ENCODE assay signal across 16 cellular contexts in the genomic region with DNA sequence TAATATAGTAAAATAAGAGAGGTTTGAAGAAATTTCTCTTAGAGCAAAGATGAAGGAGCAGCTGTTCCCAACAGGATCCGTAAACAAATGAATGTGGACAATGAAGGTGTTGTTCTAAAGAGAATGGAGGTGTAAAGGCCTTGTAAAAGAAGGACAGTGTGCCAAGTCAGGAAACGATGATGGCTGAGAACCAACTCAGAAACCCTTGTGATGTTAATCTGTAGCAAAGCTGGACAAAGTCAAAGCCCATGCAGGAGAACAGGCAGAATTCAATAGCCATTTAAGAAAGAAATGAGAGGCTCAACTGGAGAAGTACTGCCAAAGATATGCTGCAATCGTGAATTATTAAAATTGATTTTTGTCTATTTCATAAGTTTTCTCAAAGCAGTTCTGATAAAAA.
DNase-seq lines count a peak whose midpoint lies in the region; ATAC-seq and TF ChIP-seq lines count a peak whose summit lies in the region.
"Had no signal": no experiment of that assay in that cellular context is flagged by ENCODE, and none has a peak within 500 bp of the region (broad histone marks: within the 10 kb centered on the region; RNA-seq: fewer than 3 reads in every experiment).

No MANE protein-coding gene starts in this region.

- TF ChIP-seq EP300 in stomach (IDR thresholded peaks at IDR 0.05) = no peak

- no peak for TF ChIP-seq POLR2A in stomach (IDR thresholded peaks at IDR 0.05)

- H2AFZ ChIP-seq in mesenchymal stem cell (ENCODE audit: low read depth, low read length) = no peak overlapping the region

- H3K27me3 Mint-ChIP-seq in CD14-positive monocyte (ENCODE audit: low read depth in 3 of 3) = no peaks in the 10 kb centered on the region
- no peaks in the 10 kb centered on the region for H3K27me3 Mint-ChIP-seq in activated T-helper 17 cell treated with anti-CD3 and anti-CD28 coated beads, Interleukin-2, amount 50 U/mL, for 72 hours

- H3K36me3 ChIP-seq in HUES48 (ENCODE audit: control insufficient read depth, insufficient read depth, low read length) (peaks cover 9% of the 10 kb centered on the region), mesenchymal stem cell (ENCODE audit: control insufficient read depth in 1 of 2, insufficient read depth in 2 of 2, low read depth in 1 of 2, low read length in 2 of 2) (peaks cover 12 to 83% of the 10 kb centered on the region in 2 experiments), stomach (peaks cover 7 to 78% (median 58%) of the 10 kb centered on the region in 4 donors)

- 98% methylated on average over 3 of the region's 3 CpGs for WGBS in mesenchymal stem cell
- WGBS in stomach, 5 donors = 38 to 49% (median 48%) methylated on average over 3 of the region's 3 CpGs

- H4K91ac ChIP-seq in mesenchymal stem cell (ENCODE audit: low read length) = no peak overlapping the region

- H4K8ac ChIP-seq in mesenchymal stem cell (ENCODE audit: low read length) = no peak overlapping the region

- H2BK5ac ChIP-seq in mesenchymal stem cell (ENCODE audit: low read depth, low read length, poor library complexity, severe bottlenecking) = no peak overlapping the region

- H3K4me3 Mint-ChIP-seq in CD14-positive monocyte = no peak overlapping the region
- no peak overlapping the region for H3K4me3 Mint-ChIP-seq in activated T-helper 17 cell treated with anti-CD3 and anti-CD28 coated beads, Interleukin-2, amount 50 U/mL, for 72 hours

- H3K27ac ChIP-seq in HUES48 (ENCODE audit: low read depth, low read length) (peak overlapping the region; percentile 50), mesenchymal stem cell (ENCODE audit: low read length, poor library complexity, severe bottlenecking) (no peak overlapping the region), stomach (no peak overlapping the region)
- H3K27ac ChIP-seq: BLaER1, cardiac muscle cell had no signal

- H3K79me1 ChIP-seq in mesenchymal stem cell (replicated peaks; ENCODE audit: low read length, poor library complexity, severe bottlenecking) = peaks cover 14% of the 10 kb centered on the region

- H3K9me3 Mint-ChIP-seq in CD14-positive monocyte = no peaks in the 10 kb centered on the region
- no peaks in the 10 kb centered on the region for H3K9me3 Mint-ChIP-seq in activated T-helper 17 cell treated with anti-CD3 and anti-CD28 coated beads, Interleukin-2, amount 50 U/mL, for 72 hours

- H3K4me3 ChIP-seq in HUES48 (ENCODE audit: low read depth, low read length) (no peak overlapping the region), mesenchymal stem cell (ENCODE audit: insufficient read depth in 1 of 2, low read depth in 1 of 2, low read length in 2 of 2) (no peak overlapping the region), stomach (no peak overlapping the region)
- H3K4me3 ChIP-seq: BLaER1, cardiac muscle cell had no signal

- H2BK12ac ChIP-seq in mesenchymal stem cell (ENCODE audit: low read length in 2 of 2) = no peak overlapping the region

- H3K36me3 Mint-ChIP-seq in CD14-positive monocyte = peaks cover 55 to 72% of the 10 kb centered on the region in 2 donors
- H3K36me3 Mint-ChIP-seq in activated T-helper 17 cell treated with anti-CD3 and anti-CD28 coated beads, Interleukin-2, amount 50 U/mL, for 72 hours (ENCODE audit: low read depth) = peaks cover 92% of the 10 kb centered on the region

- no peak for ATAC-seq in activated T-helper 17 cell treated with anti-CD3 and anti-CD28 coated beads, Interleukin-2, amount 50 U/mL, for 72 hours (replicated peaks)
- ATAC-seq: Panc1 had no signal

- peaks cover 12% of the 10 kb centered on the region for H3K4me1 Mint-ChIP-seq in CD14-positive monocyte
- peaks cover 19% of the 10 kb centered on the region for H3K4me1 Mint-ChIP-seq in activated T-helper 17 cell treated with anti-CD3 and anti-CD28 coated beads, Interleukin-2, amount 50 U/mL, for 72 hours

- no peak overlapping the region for H2AK5ac ChIP-seq in mesenchymal stem cell (ENCODE audit: low read length, severe bottlenecking)

- peaks cover 8% of the 10 kb centered on the region; the same call in 1 of the 2 replicates for H3K4me1 ChIP-seq in HUES48 (ENCODE audit: control insufficient read depth, insufficient read depth, low read length)
- H3K4me1 ChIP-seq in mesenchymal stem cell (ENCODE audit: control insufficient read depth, insufficient read depth, low read depth, low read length) = peaks cover 2% of the 10 kb centered on the region
- H3K4me1 ChIP-seq in stomach = peaks cover 0 to 47% (median 14%) of the 10 kb centered on the region in 4 donors
- H3K4me1 ChIP-seq: BLaER1 had no signal

- peak overlapping the region in 4 of 7 donors; percentile 7 to 67 (median 31) for H3K27ac Mint-ChIP-seq in CD14-positive monocyte
- H3K27ac Mint-ChIP-seq in activated T-helper 17 cell treated with anti-CD3 and anti-CD28 coated beads, Interleukin-2, amount 50 U/mL, for 72 hours = peak overlapping the region; percentile 14

- H3K23ac ChIP-seq in mesenchymal stem cell (ENCODE audit: low read length in 2 of 2) = no peak overlapping the region

- H3K14ac ChIP-seq in mesenchymal stem cell (ENCODE audit: low read length in 2 of 2) = no peak overlapping the region

- H3K27me3 ChIP-seq in HUES48 (ENCODE audit: control insufficient read depth, insufficient read depth, low read length) (no peaks in the 10 kb centered on the region), mesenchymal stem cell (ENCODE audit: control insufficient read depth in 1 of 2, insufficient read depth in 1 of 2, low read length in 2 of 2) (no peaks in the 10 kb centered on the region), stomach (no peaks in the 10 kb centered on the region)
- H3K27me3 ChIP-seq: BLaER1, cardiac muscle cell had no signal

- intact Hi-C loops in CD14-positive monocyte (cut with micrococcal nuclease) (no loop called here), stomach (cut with DNase I; ENCODE audit: low total_unique reads) (no loop called here)

- H3K18ac ChIP-seq in mesenchymal stem cell (ENCODE audit: low read depth in 1 of 2, low read length in 2 of 2) = no peak overlapping the region

- H3K4ac ChIP-seq in mesenchymal stem cell (ENCODE audit: low read depth in 1 of 2, low read length in 2 of 2) = no peak overlapping the region

- H3K9me3 ChIP-seq in HUES48 (ENCODE audit: control insufficient read depth, insufficient read depth, low read length) (no peaks in the 10 kb centered on the region), mesenchymal stem cell (ENCODE audit: control insufficient read depth, low read length) (no peaks in the 10 kb centered on the region), stomach (no peaks in the 10 kb centered on the region)
- H3K9me3 ChIP-seq: BLaER1 had no signal

- no peak overlapping the region for H2BK120ac ChIP-seq in mesenchymal stem cell (ENCODE audit: low read depth, low read length)

- H3K4me2 ChIP-seq in mesenchymal stem cell (ENCODE audit: low read length, poor library complexity, severe bottlenecking) = no peak overlapping the region
- H3K4me2 ChIP-seq: BLaER1 had no signal

- H3K9ac ChIP-seq in HUES48 (ENCODE audit: low read depth, low read length) (no peak overlapping the region), mesenchymal stem cell (ENCODE audit: low read length) (peak overlapping the region; percentile 19)
- H3K9ac ChIP-seq: BLaER1 had no signal

- no peak for DNase-seq in CD14-positive monocyte (ENCODE audit: low spot score)
- no peak for DNase-seq in mesenchymal stem cell
- DNase-seq in cerebellar nuclear complex (lab: John Stamatoyannopoulos, UW) = no peak
- no peak for DNase-seq in stomach
- no peak for DNase-seq in stimulated activated CD4-positive, alpha-beta T cell treated with anti-CD3 and anti-CD28 coated beads, Interleukin-15, amount 100 ng/mL, for 24 hours
- no peak for DNase-seq in stimulated activated CD4-positive, alpha-beta T cell treated with anti-CD3 and anti-CD28 coated beads, Interleukin-4, amount 100 ng/mL, for 1 hour
- DNase-seq: activated T-cell treated with anti-CD3 and anti-CD28 coated beads, Interleukin-2, amount 50 U/mL, for 48 hours; erythroblast; Karpas-422; mesendoderm; stimulated activated naive CD4-positive, alpha-beta T cell treated with Interleukin-2 at 50 U/mL for 16 hours had no signal

- H2BK15ac ChIP-seq in mesenchymal stem cell (ENCODE audit: low read depth, poor library complexity, severe bottlenecking) = no peak overlapping the region

- TF ChIP-seq CTCF in CD14-positive monocyte (IDR thresholded peaks at IDR 0.05) = no peak
- TF ChIP-seq CTCF in stomach (IDR thresholded peaks at IDR 0.05) = no peak
